In the genomic region with DNA sequence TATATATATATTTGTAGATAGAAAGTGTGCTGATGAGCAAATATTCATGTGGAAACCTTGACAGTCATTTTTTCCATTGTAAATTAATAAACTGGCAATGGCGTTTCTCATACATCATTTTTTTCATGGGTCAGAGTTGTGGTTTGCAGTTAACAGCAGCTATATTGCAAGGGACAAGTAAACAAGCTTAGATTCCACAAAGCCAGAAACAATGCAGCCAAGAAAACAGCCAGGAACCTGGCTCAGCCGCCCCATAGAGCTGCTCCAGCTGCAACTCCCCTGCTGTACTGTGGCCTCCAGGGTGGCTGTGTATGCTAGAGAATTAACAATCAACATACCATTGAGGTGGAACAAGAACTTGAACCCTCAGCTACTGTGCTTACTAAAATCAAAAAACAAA, we compare ENCODE assay signal across 23 cellular contexts.
"Had no signal": no experiment of that assay in that cellular context is flagged by ENCODE, and none has a peak within 500 bp of the region (broad histone marks: within the 10 kb centered on the region; RNA-seq: fewer than 3 reads in every experiment).

No MANE protein-coding gene starts in this region.

- H3K4me1 Mint-ChIP-seq: stimulated activated effector memory CD8-positive, alpha-beta T cell treated with anti-CD3 and anti-CD28 coated beads, Interleukin-12 subunit alpha, Interleukin-12 subunit beta, amount 100 ng/mL, for 72 hours; stimulated activated naive CD8-positive, alpha-beta T cell treated with anti-CD3 and anti-CD28 coated beads, Interleukin-15, amount 100 ng/mL, for 72 hours had no signal

- ATAC-seq: activated naive CD4-positive, alpha-beta T cell treated with anti-CD3 and anti-CD28 coated beads, Interleukin-2, amount 50 U/mL, for 72 hours; gastrocnemius medialis; left cardiac atrium; pancreas; psoas muscle; stimulated activated effector memory CD8-positive, alpha-beta T cell treated with anti-CD3 and anti-CD28 coated beads, Interleukin-12 subunit alpha, Interleukin-12 subunit beta, amount 100 ng/mL, for 72 hours; stimulated activated naive CD8-positive, alpha-beta T cell treated with anti-CD3 and anti-CD28 coated beads, Interleukin-15, amount 100 ng/mL, for 72 hours had no signal

- H3K27ac ChIP-seq: adrenal gland, ascending aorta, esophagus squamous epithelium, gastrocnemius medialis, neutrophil, pancreas, psoas muscle, right atrium auricular region, suprapubic skin, tibial nerve, WERI-Rb-1 had no signal

- H3K27me3 Mint-ChIP-seq: stimulated activated naive CD8-positive, alpha-beta T cell treated with anti-CD3 and anti-CD28 coated beads, Interleukin-15, amount 100 ng/mL, for 72 hours had no signal

- H3K4me1 ChIP-seq: ascending aorta, esophagus squamous epithelium, gastrocnemius medialis, pancreas, psoas muscle, right atrium auricular region, suprapubic skin, tibial nerve had no signal

- H3K9me3 ChIP-seq: adrenal gland, ascending aorta, gastrocnemius medialis, neutrophil, pancreas, psoas muscle, suprapubic skin had no signal

- H3K9me3 Mint-ChIP-seq: natural killer cell treated with Interleukin-12 subunit alpha and Interleukin-12 subunit beta and Interleukin-15 and Interleukin-18, amount 100 ng/mL, for 72 hours had no signal

- H3K27me3 ChIP-seq: adrenal gland, ascending aorta, esophagus squamous epithelium, gastrocnemius medialis, neutrophil, pancreas, right atrium auricular region, suprapubic skin, tibial nerve had no signal

- H3K4me3 ChIP-seq: adrenal gland, ascending aorta, esophagus squamous epithelium, gastrocnemius medialis, pancreas, psoas muscle, right atrium auricular region, suprapubic skin, tibial nerve had no signal

- H3K4me3 Mint-ChIP-seq: natural killer cell treated with Interleukin-12 subunit alpha and Interleukin-12 subunit beta and Interleukin-15 and Interleukin-18, amount 100 ng/mL, for 72 hours; stimulated activated effector memory CD8-positive, alpha-beta T cell treated with anti-CD3 and anti-CD28 coated beads, Interleukin-12 subunit alpha, Interleukin-12 subunit beta, amount 100 ng/mL, for 72 hours; stimulated activated naive CD8-positive, alpha-beta T cell treated with anti-CD3 and anti-CD28 coated beads, Interleukin-15, amount 100 ng/mL, for 72 hours had no signal

- H3K36me3 Mint-ChIP-seq: activated naive CD4-positive, alpha-beta T cell treated with anti-CD3 and anti-CD28 coated beads, Interleukin-2, amount 50 U/mL, for 72 hours; natural killer cell treated with Interleukin-12 subunit alpha and Interleukin-12 subunit beta and Interleukin-15 and Interleukin-18, amount 100 ng/mL, for 72 hours; stimulated activated effector memory CD8-positive, alpha-beta T cell treated with anti-CD3 and anti-CD28 coated beads, Interleukin-12 subunit alpha, Interleukin-12 subunit beta, amount 100 ng/mL, for 72 hours had no signal

- H3K36me3 ChIP-seq: adrenal gland, ascending aorta, esophagus squamous epithelium, gastrocnemius medialis, neutrophil, pancreas, right atrium auricular region, suprapubic skin, tibial nerve, WERI-Rb-1 had no signal

- H3K27ac Mint-ChIP-seq: activated naive CD4-positive, alpha-beta T cell treated with anti-CD3 and anti-CD28 coated beads, Interleukin-2, amount 50 U/mL, for 72 hours; natural killer cell treated with Interleukin-12 subunit alpha and Interleukin-12 subunit beta and Interleukin-15 and Interleukin-18, amount 100 ng/mL, for 72 hours; stimulated activated effector memory CD8-positive, alpha-beta T cell treated with anti-CD3 and anti-CD28 coated beads, Interleukin-12 subunit alpha, Interleukin-12 subunit beta, amount 100 ng/mL, for 72 hours; stimulated activated naive CD8-positive, alpha-beta T cell treated with anti-CD3 and anti-CD28 coated beads, Interleukin-15, amount 100 ng/mL, for 72 hours had no signal

- DNase-seq: activated CD4-positive, alpha-beta T cell treated with anti-CD3 and anti-CD28 coated beads, Interleukin-2, amount 50 U/mL, for 1 hour; activated CD4-positive, CD25-positive, alpha-beta regulatory T cell treated with anti-CD3 and anti-CD28 coated beads, Interleukin-2, amount 50 U/mL, for 72 hours; activated gamma-delta T cell treated with Interleukin-2 at 50 U/mL for 16 hours; activated T-cell treated with anti-CD3 and anti-CD28 coated beads, Interleukin-2, amount 50 U/mL, for 1 hour; adrenal gland; esophagus squamous epithelium; gastrocnemius medialis; hypothalamus; left cardiac atrium; pancreas; psoas muscle; stimulated activated CD4-positive, alpha-beta T cell treated with anti-CD3 and anti-CD28 coated beads, Interleukin-2, amount 100 ng/mL, for 24 hours; stimulated activated naive CD8-positive, alpha-beta T cell treated with anti-CD3 and anti-CD28 coated beads, Interleukin-15, amount 100 ng/mL, for 72 hours; T-helper 1 cell; WERI-Rb-1 had no signal
